Comparison of ENCODE assay signal across 1 cellular context in the genomic region with DNA sequence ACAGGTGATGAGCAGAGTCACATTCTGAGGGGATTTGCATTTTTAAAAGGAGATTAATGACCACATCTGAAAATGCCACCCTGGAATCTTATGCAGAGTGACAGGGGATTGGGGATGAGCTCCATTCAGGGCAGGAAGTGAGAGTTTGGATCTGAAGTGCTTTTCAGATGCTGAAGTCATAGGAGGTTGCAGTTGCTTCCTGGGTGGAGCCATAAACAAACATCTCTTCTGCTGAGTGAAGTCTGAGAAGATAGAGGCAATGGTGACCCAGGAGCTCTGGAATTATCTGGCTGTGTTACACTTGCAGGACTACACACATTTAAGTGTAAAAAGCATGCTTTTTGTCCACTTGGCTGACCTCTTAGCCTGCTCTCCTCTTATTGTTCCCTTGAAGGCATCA.
TF ChIP-seq lines count a peak whose summit lies in the region.

No MANE protein-coding gene starts in this region.

TF ChIP-seq in A549, 52 proteins besides CTCF, POLR2A, EP300 and RAD21 (continued from another document):
- TF ChIP-seq, protein P1, sequence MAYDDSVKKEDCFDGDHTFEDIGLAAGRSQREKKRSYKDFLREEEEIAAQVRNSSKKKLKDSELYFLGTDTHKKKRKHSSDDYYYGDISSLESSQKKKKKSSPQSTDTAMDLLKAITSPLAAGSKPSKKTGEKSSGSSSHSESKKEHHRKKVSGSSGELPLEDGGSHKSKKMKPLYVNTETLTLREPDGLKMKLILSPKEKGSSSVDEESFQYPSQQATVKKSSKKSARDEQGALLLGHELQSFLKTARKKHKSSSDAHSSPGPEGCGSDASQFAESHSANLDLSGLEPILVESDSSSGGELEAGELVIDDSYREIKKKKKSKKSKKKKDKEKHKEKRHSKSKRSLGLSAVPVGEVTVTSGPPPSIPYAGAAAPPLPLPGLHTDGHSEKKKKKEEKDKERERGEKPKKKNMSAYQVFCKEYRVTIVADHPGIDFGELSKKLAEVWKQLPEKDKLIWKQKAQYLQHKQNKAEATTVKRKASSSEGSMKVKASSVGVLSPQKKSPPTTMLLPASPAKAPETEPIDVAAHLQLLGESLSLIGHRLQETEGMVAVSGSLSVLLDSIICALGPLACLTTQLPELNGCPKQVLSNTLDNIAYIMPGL (CRISPR knock-in tag; IDR thresholded peaks at IDR 0.05; ENCODE audit: borderline replicate concordance) = no peak
- TF ChIP-seq JUN (IDR thresholded peaks at IDR 0.05) = no peak
- no peak for TF ChIP-seq HOXB5 (CRISPR knock-in tag; IDR thresholded peaks at IDR 0.05)
- no peak for TF ChIP-seq ATOH8 (CRISPR knock-in tag; IDR thresholded peaks at IDR 0.05; ENCODE audit: low read depth)
- no peak for TF ChIP-seq NPAS2 (CRISPR knock-in tag; IDR thresholded peaks at IDR 0.05; ENCODE audit: borderline replicate concordance)
- TF ChIP-seq FOXS1 (CRISPR knock-in tag; IDR thresholded peaks at IDR 0.05) = no peak
- TF ChIP-seq MAZ (IDR thresholded peaks at IDR 0.05; ENCODE audit: borderline replicate concordance, low read depth, low read length) = no peak
- no peak for TF ChIP-seq MAX (IDR thresholded peaks at IDR 0.05)
